Comparison of ENCODE assay signal across 8 cellular contexts in the genomic region with DNA sequence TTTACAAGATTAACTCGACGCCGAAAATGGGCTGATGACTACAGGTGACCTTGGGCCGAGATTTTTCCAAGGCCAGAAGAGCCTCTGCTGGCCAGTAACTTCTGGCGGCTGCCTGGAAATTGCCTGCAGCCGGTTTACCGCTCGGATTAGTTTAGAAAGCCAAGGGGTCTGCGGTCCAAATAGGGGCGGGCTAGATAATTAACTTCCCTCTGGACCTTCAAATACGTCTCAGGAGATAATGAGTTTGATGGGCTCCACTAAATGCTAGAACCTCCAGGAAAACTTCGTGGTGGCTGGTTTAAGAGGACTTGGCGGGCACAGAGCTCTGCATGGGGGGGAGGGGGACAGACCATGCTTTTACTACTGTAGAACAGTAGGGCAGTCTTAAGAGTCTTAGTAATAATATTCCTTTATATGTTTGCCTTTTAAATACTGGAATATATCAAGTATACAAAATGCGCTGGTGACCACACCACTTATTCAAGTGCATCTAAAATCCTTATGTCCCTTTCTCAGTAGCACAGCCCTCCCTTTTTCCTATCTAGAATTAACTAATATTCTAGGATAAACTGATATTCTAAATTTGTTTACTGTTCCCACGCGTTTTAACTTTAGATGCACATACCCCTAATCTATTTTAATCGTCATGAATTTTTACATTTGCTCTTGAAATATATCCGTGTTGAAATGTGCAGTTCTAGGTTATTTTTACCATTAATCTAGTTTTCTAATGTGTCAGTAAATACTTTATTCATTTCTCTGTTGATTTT.
A peak's percentile ranks its signal among the peaks of the same experiment; 100 is the strongest.
DNase-seq lines count a peak whose midpoint lies in the region; ATAC-seq, FAIRE-seq and TF ChIP-seq lines count a peak whose summit lies in the region.

No MANE protein-coding gene starts in this region.

- no peak for TF ChIP-seq CTCF in GM12875 (IDR thresholded peaks at IDR 0.05; ENCODE audit: borderline replicate concordance, insufficient read depth, low read depth, low read length)
- TF ChIP-seq CTCF in bronchial epithelial cell (IDR thresholded peaks at IDR 0.05; ENCODE audit: insufficient read depth, low read length, severe bottlenecking) = no peak
- TF ChIP-seq CTCF in lung (IDR thresholded peaks at IDR 0.05; ENCODE audit: control extremely low read depth, extremely low read depth) = no peak

- DNase-seq in H7 = no peak
- DNase-seq in NCI-H2029 treated with DMSO at 0.1 percent for 48 hours (lab: John Stamatoyannopoulos, UW) = peak; percentile 72
- no peak for DNase-seq in bronchial epithelial cell (ENCODE audit: low read depth)
- no peak for DNase-seq in lung (ENCODE audit: low spot score)
- DNase-seq in aorta = no peak
- DNase-seq in NCI-H2081 (lab: John Stamatoyannopoulos, UW) = no peak

- H3K4me3 ChIP-seq in GM12875 (ENCODE audit: low read depth, low read length) (peak overlapping the region; percentile 51), H7 (ENCODE audit: insufficient read depth, low read depth, low read length) (peak overlapping the region; percentile 76), bronchial epithelial cell (ENCODE audit: low read depth, low read length) (peak overlapping the region; percentile 51), lung (peak overlapping the region; percentile 53), aorta (ENCODE audit: low read length in 2 of 2) (peak overlapping the region; percentile 15 to 55)

- ATAC-seq in lung (ENCODE audit: insufficient read depth, low FRiP score) = no peak
- ATAC-seq in aorta (ENCODE audit: low FRiP score) = peak; percentile 69
- no peak for ATAC-seq in HG03520 (IDR thresholded peaks at IDR 0.05; ENCODE audit: unreplicated experiment)

- no peaks in the 10 kb centered on the region for H3K9me3 ChIP-seq in lung (ENCODE audit: control insufficient read depth in 2 of 2, insufficient read depth in 1 of 2, low read length in 1 of 2)
- no peaks in the 10 kb centered on the region for H3K9me3 ChIP-seq in aorta (ENCODE audit: control insufficient read depth, low read length)

- H3K27me3 ChIP-seq in H7 (ENCODE audit: control insufficient read depth, insufficient read depth, low read length) (no peaks in the 10 kb centered on the region), bronchial epithelial cell (ENCODE audit: control insufficient read depth, insufficient read depth, low read length) (no peaks in the 10 kb centered on the region), lung (ENCODE audit: control insufficient read depth, insufficient read depth) (no peaks in the 10 kb centered on the region), aorta (ENCODE audit: control insufficient read depth in 1 of 2, insufficient read depth in 2 of 2, low read length in 1 of 2) (no peaks in the 10 kb centered on the region)

- WGBS in lung, 2 donors = 9 to 22% methylated on average over 18 of the region's 18 CpGs
- 11 to 13% methylated on average over 18 of the region's 18 CpGs for WGBS in aorta, 2 donors

- peaks cover 0 to 5% of the 10 kb centered on the region in 2 donors for H3K4me1 ChIP-seq in lung (ENCODE audit: control insufficient read depth in 2 of 2, insufficient read depth in 2 of 2, low read length in 2 of 2)
- peaks cover 0 to 1% of the 10 kb centered on the region in 2 donors for H3K4me1 ChIP-seq in aorta (ENCODE audit: control insufficient read depth in 1 of 2, insufficient read depth in 2 of 2, low read length in 2 of 2)

- no peak for FAIRE-seq in bronchial epithelial cell (lab: Jason Lieb, UNC)

- intact Hi-C loops in aorta (cut with DNase I) = loop anchor here (10.0 kb wide), 4 partner anchors 335 to 855 kb away; a partner anchor contains a TSS

- H3K27ac ChIP-seq in lung (ENCODE audit: low read depth in 1 of 2, low read length in 1 of 2) (peak overlapping the region; percentile 77 to 89), aorta (ENCODE audit: low read depth in 1 of 2, low read length in 2 of 2) (peak overlapping the region; percentile 15 to 38)

- no peaks in the 10 kb centered on the region for H3K36me3 ChIP-seq in H7 (replicated peaks; ENCODE audit: control insufficient read depth, insufficient read depth, low read length)
- H3K36me3 ChIP-seq in bronchial epithelial cell (ENCODE audit: control insufficient read depth, insufficient read depth, low read length) = no peaks in the 10 kb centered on the region
- H3K36me3 ChIP-seq in lung (ENCODE audit: control insufficient read depth in 2 of 2, insufficient read depth in 2 of 2, low read length in 2 of 2) = peaks cover 0 to 5% of the 10 kb centered on the region in 2 donors
- no peaks in the 10 kb centered on the region for H3K36me3 ChIP-seq in aorta (ENCODE audit: control insufficient read depth in 1 of 2, insufficient read depth in 2 of 2, low read length in 1 of 2)
